ENCODE assay signal across 8 cellular contexts in the genomic region with DNA sequence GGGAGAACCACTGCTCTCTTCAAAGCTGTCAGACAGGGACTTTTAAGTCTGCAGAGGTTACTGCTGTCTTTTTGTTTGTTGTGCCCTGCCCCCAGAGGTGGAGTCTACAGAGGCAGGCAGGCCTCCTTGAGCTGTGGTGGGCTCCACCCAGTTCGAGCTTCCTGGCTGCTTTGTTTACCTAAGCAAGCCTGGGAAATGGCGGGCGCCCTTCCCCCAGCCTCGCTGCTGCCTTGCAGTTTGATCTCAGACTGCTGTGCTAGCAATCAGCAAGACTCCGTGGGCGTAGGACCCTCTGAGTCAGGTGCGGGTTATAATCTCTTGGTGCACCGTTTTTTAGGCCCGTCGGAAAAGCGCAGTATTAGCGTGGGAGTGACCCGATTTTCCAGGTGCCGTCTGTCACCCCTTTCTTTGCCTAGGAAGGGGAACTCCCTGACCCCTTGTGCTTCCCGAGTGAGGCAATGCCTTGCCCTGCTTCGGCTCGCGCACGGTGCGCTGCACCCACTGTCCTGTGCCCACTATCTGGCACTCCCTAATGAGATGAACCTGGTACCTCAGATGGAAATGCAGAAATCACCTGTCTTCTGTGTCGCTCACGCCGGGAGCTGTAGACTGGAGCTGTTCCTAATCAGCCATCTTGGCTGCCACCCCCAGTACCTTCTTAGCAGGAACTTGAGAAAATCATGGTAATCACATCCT. TPM values are rescaled to one million over a fixed set of nuclear protein-coding genes. Genes with fewer than 3 reads are reported as not detected.
DNase-seq lines count a peak whose midpoint lies in the region.
"Not testable (repeated sequence)": the region's sequence is repeated elsewhere in the genome, so short reads cannot be mapped to it uniquely, and the experiment has no call there.

No MANE protein-coding gene starts in this region.

- peak overlapping the region; percentile 5 for H3K4me2 ChIP-seq in skeletal muscle satellite cell (ENCODE audit: low read length)

- H3K36me3 Mint-ChIP-seq in stimulated activated naive CD8-positive, alpha-beta T cell treated with anti-CD3 and anti-CD28 coated beads, Interleukin-15, Interleukin-2, amounts not matched to agents 100 ng/mL and 50 ng/mL, for 24 hours (ENCODE audit: low read depth), result peaks cover 24% of the 10 kb centered on the region

- not testable (repeated sequence) for H3K9me3 ChIP-seq in ES-I3 (ENCODE audit: control insufficient read depth, insufficient read depth, low read length); skeletal muscle satellite cell (replicated peaks; ENCODE audit: low read length)

- peak overlapping the region; percentile 83 for H3K4me3 Mint-ChIP-seq in stimulated activated naive CD8-positive, alpha-beta T cell treated with anti-CD3 and anti-CD28 coated beads, Interleukin-15, Interleukin-2, amounts not matched to agents 100 ng/mL and 50 ng/mL, for 24 hours

- peaks cover 17% of the 10 kb centered on the region for H3K4me1 ChIP-seq in ES-I3 (ENCODE audit: insufficient read depth, low read length)
- peaks cover 47% of the 10 kb centered on the region for H3K4me1 ChIP-seq in skeletal muscle satellite cell (ENCODE audit: control insufficient read depth, insufficient read depth, low read length)

- H3K9ac ChIP-seq in ES-I3 (ENCODE audit: low read depth, low read length), result peak overlapping the region; percentile 33; the same call in 1 of the 2 replicates
- H3K9ac ChIP-seq in skeletal muscle satellite cell (ENCODE audit: low read depth, low read length), result not testable (repeated sequence)

- not testable (repeated sequence) for H3K36me3 ChIP-seq in ES-I3 (ENCODE audit: insufficient read depth, low read length); skeletal muscle satellite cell (ENCODE audit: insufficient read depth, low read length)

- not testable (repeated sequence) for H3K4me3 ChIP-seq in skeletal muscle satellite cell (ENCODE audit: low read length)

- not testable (repeated sequence) for H3K9me3 Mint-ChIP-seq in stimulated activated naive CD8-positive, alpha-beta T cell treated with anti-CD3 and anti-CD28 coated beads, Interleukin-15, Interleukin-2, amounts not matched to agents 100 ng/mL and 50 ng/mL, for 24 hours

- peak; percentile 82 for DNase-seq in T-helper 22 cell (ENCODE audit: low read depth)
- DNase-seq in activated CD8-positive, alpha-beta memory T cell treated with anti-CD3 and anti-CD28 coated beads for 1 hour (ENCODE audit: extremely low read depth in 1 of 2, low read depth in 1 of 2), result peak; percentile 68 to 72
- peak; percentile 84 for DNase-seq in activated T-helper 9 cell treated with anti-CD3 and anti-CD28 coated beads, Interleukin-2, amount 50 U/mL, for 16 hours (ENCODE audit: low read depth)
- peak; percentile 84 for DNase-seq in effector CD4-positive, alpha-beta T cell
- peak; percentile 84 for DNase-seq in stimulated activated CD8-positive, alpha-beta memory T cell treated with anti-CD3 and anti-CD28 coated beads, Interleukin-12 subunit alpha, Interleukin-12 subunit beta, amount 100 ng/mL, for 1 hour (ENCODE audit: low read depth)

- H3K27me3 ChIP-seq in skeletal muscle satellite cell (ENCODE audit: control insufficient read depth, insufficient read depth, low read length), result not testable (repeated sequence)

- H3K4me1 Mint-ChIP-seq in stimulated activated naive CD8-positive, alpha-beta T cell treated with anti-CD3 and anti-CD28 coated beads, Interleukin-15, Interleukin-2, amounts not matched to agents 100 ng/mL and 50 ng/mL, for 24 hours (ENCODE audit: low read depth), result peaks cover 75% of the 10 kb centered on the region

- not testable (repeated sequence) for H3K27me3 Mint-ChIP-seq in stimulated activated naive CD8-positive, alpha-beta T cell treated with anti-CD3 and anti-CD28 coated beads, Interleukin-15, Interleukin-2, amounts not matched to agents 100 ng/mL and 50 ng/mL, for 24 hours

- peak overlapping the region; percentile 98 for H3K27ac Mint-ChIP-seq in stimulated activated naive CD8-positive, alpha-beta T cell treated with anti-CD3 and anti-CD28 coated beads, Interleukin-15, Interleukin-2, amounts not matched to agents 100 ng/mL and 50 ng/mL, for 24 hours

RNA-seq across cellular contexts. Expression of gene TNFAIP8, which starts 56.1 kb away (rescaled TPM):
- total RNA-seq in skeletal muscle satellite cell (2012; rRNA removed), result 20.5 and 25.1 TPM in 2 replicates
